ENCODE assay signal across 18 cellular contexts in the genomic region with DNA sequence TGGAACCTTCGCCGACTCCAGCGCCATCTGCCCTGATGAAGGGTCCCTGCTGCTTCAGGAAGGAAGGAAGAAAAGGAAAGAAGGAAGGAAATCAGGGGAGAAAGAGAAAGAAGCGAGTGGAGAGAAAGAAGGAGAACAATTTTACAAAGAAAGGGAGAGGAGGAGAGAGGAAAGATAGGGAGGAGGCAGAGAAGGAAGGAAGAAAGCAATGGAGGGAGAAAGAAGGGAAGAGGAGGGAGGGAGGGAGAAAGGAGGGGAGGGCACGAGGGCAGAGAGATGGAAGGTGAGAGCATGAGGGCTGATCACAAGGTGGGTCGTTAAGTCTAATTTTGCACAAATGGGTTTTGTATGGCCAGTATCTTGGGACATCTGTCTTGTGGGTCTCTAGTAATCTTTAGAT. TPM values are rescaled to one million over a fixed set of nuclear protein-coding genes. Genes with fewer than 3 reads are reported as not detected.
A peak's percentile ranks its signal among the peaks of the same experiment; 100 is the strongest.
DNase-seq lines count a peak whose midpoint lies in the region; ATAC-seq and TF ChIP-seq lines count a peak whose summit lies in the region.
"Had no signal": no experiment of that assay in that cellular context is flagged by ENCODE, and none has a peak within 500 bp of the region (broad histone marks: within the 10 kb centered on the region; RNA-seq: fewer than 3 reads in every experiment).

No MANE protein-coding gene starts in this region.

- CTCF ChIA-PET in HEK293T (lab: Yijun Ruan, JAX): no interaction called here

- H4K91ac ChIP-seq in neuronal stem cell (ENCODE audit: low read depth, low read length, poor library complexity): no peak overlapping the region

- no peak overlapping the region for H2AK5ac ChIP-seq in neuronal stem cell (ENCODE audit: low read depth, low read length)

- peaks cover 100% of the 10 kb centered on the region for H3K4me1 Mint-ChIP-seq in HFFc6 (ENCODE audit: low read depth)
- H3K4me1 Mint-ChIP-seq in chondrocyte (ENCODE audit: low read depth): peaks cover 94% of the 10 kb centered on the region

- H3K79me1 ChIP-seq in neuronal stem cell (ENCODE audit: low read depth, low read length): no peaks in the 10 kb centered on the region

- H3K18ac ChIP-seq in neuronal stem cell (ENCODE audit: low read length): no peak overlapping the region

- H2BK5ac ChIP-seq in neuronal stem cell (ENCODE audit: low read length): no peak overlapping the region

- no peak overlapping the region for H2BK120ac ChIP-seq in neuronal stem cell (ENCODE audit: low read depth, low read length)

- POLR2A ChIA-PET in HEK293T (lab: Yijun Ruan, JAX): no interaction called here

- peaks cover 21% of the 10 kb centered on the region for H3K36me3 Mint-ChIP-seq in HFFc6 (ENCODE audit: low read depth)
- no peaks in the 10 kb centered on the region for H3K36me3 Mint-ChIP-seq in chondrocyte (ENCODE audit: low read depth)

- H3K27ac ChIP-seq in muscle layer of colon (ENCODE audit: low read depth, low read length): peak overlapping the region; percentile 97
- peak overlapping the region in 3 of 5 donors; percentile 47 to 97 (median 81) for H3K27ac ChIP-seq in stomach
- no peak overlapping the region for H3K27ac ChIP-seq in SJCRH30
- H3K27ac ChIP-seq in neuronal stem cell (replicated peaks; ENCODE audit: low read length): no peak overlapping the region

- H3K27ac Mint-ChIP-seq in HFFc6 (peak overlapping the region; percentile 95), chondrocyte (ENCODE audit: unreplicated experiment) (peak overlapping the region; percentile 71)

- peaks cover 75% of the 10 kb centered on the region for H3K4me1 ChIP-seq in muscle layer of colon (ENCODE audit: insufficient read depth, low read length)
- peaks cover 11 to 69% (median 31%) of the 10 kb centered on the region in 4 donors for H3K4me1 ChIP-seq in stomach
- H3K4me1 ChIP-seq in SJCRH30: peaks cover 6% of the 10 kb centered on the region
- H3K4me1 ChIP-seq in neuronal stem cell (ENCODE audit: control insufficient read depth in 2 of 2, insufficient read depth in 1 of 2, low read depth in 1 of 2, low read length in 2 of 2): peaks cover 0 to 6% of the 10 kb centered on the region in 2 donors

- H3K4me2 ChIP-seq in neuronal stem cell (ENCODE audit: insufficient read depth, low read length, poor library complexity, severe bottlenecking): no peak overlapping the region
- H3K4me2 ChIP-seq: A549 had no signal

- H3K4me3 Mint-ChIP-seq in HFFc6: no peak overlapping the region
- H3K4me3 Mint-ChIP-seq in chondrocyte (ENCODE audit: unreplicated experiment): no peak overlapping the region

- H3K27me3 Mint-ChIP-seq in HFFc6 (ENCODE audit: insufficient read depth) (peaks cover 1% of the 10 kb centered on the region; the same call in 1 of the 2 replicates), chondrocyte (ENCODE audit: low read depth) (no peaks in the 10 kb centered on the region)

- no peak for ATAC-seq in GM19035 (IDR thresholded peaks at IDR 0.05; ENCODE audit: unreplicated experiment)
- ATAC-seq: A549 had no signal

- no peaks in the 10 kb centered on the region for H3K9me3 Mint-ChIP-seq in HFFc6
- no peaks in the 10 kb centered on the region for H3K9me3 Mint-ChIP-seq in chondrocyte (ENCODE audit: low read depth)

- H3K27me3 ChIP-seq in muscle layer of colon (ENCODE audit: control insufficient read depth in 1 of 2, insufficient read depth in 2 of 2, low read length in 2 of 2) (no peaks in the 10 kb centered on the region), stomach (no peaks in the 10 kb centered on the region), SJCRH30 (no peaks in the 10 kb centered on the region), neuronal stem cell (ENCODE audit: control insufficient read depth in 3 of 3, insufficient read depth in 3 of 3, low read depth in 1 of 3, low read length in 3 of 3) (no peaks in the 10 kb centered on the region)

- H3K36me3 ChIP-seq in muscle layer of colon (ENCODE audit: insufficient read depth, low read length): no peaks in the 10 kb centered on the region
- H3K36me3 ChIP-seq in stomach: no peaks in the 10 kb centered on the region
- H3K36me3 ChIP-seq in SJCRH30: no peaks in the 10 kb centered on the region
- H3K36me3 ChIP-seq in neuronal stem cell (replicated peaks in 1 of 2; ENCODE audit: control insufficient read depth in 2 of 2, insufficient read depth in 2 of 2, low read length in 2 of 2): no peaks in the 10 kb centered on the region

- 78 to 92% (median 88%) methylated on average over 6 of the region's 6 CpGs for WGBS in stomach, 5 donors
- no CpG with 5 or more reads among the region's 6 CpGs for WGBS in neuronal stem cell (ENCODE audit: extremely low coverage in 2 of 2, insufficient read length in 2 of 2, insufficient replicate concordance in 1 of 2), 2 donors

- intact Hi-C loops in stomach (cut with DNase I; ENCODE audit: low total_unique reads): no loop called here

- no peak overlapping the region for H2BK12ac ChIP-seq in neuronal stem cell (ENCODE audit: low read length)

- DNase-seq in HFFc6 (no peak), chondrocyte (ENCODE audit: low spot score) (no peak), stomach (no peak), SJCRH30 (no peak), neuronal stem cell (ENCODE audit: low spot score) (no peak), HEK293T (ENCODE audit: extremely low spot score) (no peak)
- DNase-seq: C1 segment of cervical spinal cord; GF-D8; MV-4-11; NCI-H1417; NCI-H187 treated with DMSO at 0.1 percent for 48 hours; NCI-H446; NK-92 treated with Interleukin-12 subunit alpha and Interleukin-12 subunit beta, amount 100 ng/mL, for 24 hours; OCI-M1; RPMI8226 had no signal

- TF ChIP-seq POLR2A in stomach (IDR thresholded peaks at IDR 0.05): no peak

- peak; percentile 20; the same call in 1 of the 2 replicates for TF ChIP-seq CTCF in HFFc6 (IDR thresholded peaks at IDR 0.05)
- TF ChIP-seq CTCF in chondrocyte (IDR thresholded peaks at IDR 0.05): no peak
- no peak for TF ChIP-seq CTCF in stomach (IDR thresholded peaks at IDR 0.05)

- H3K14ac ChIP-seq in neuronal stem cell (ENCODE audit: low read length): no peak overlapping the region

- H3K9ac ChIP-seq in muscle layer of colon (ENCODE audit: low read length) (no peak overlapping the region), neuronal stem cell (ENCODE audit: low read depth, low read length, poor library complexity) (no peak overlapping the region)

- H3K4me3 ChIP-seq in muscle layer of colon (ENCODE audit: low read depth in 1 of 2, low read length in 2 of 2): no peak overlapping the region
- no peak overlapping the region for H3K4me3 ChIP-seq in stomach
- no peak overlapping the region for H3K4me3 ChIP-seq in SJCRH30
- H3K4me3 ChIP-seq in neuronal stem cell (ENCODE audit: low read length in 2 of 2): no peak overlapping the region
- H3K4me3 ChIP-seq: A549 had no signal

- H4K8ac ChIP-seq in neuronal stem cell (ENCODE audit: low read depth, low read length): no peak overlapping the region

- no peak overlapping the region for H3K23ac ChIP-seq in neuronal stem cell (ENCODE audit: low read depth, low read length, poor library complexity)

- H2BK15ac ChIP-seq in neuronal stem cell (ENCODE audit: low read length): no peak overlapping the region

- TF ChIP-seq EP300 in stomach (IDR thresholded peaks at IDR 0.05): no peak

- H2AFZ ChIP-seq in neuronal stem cell (ENCODE audit: low read length): no peak overlapping the region

- H3K9me3 ChIP-seq in muscle layer of colon (ENCODE audit: low read length) (no peaks in the 10 kb centered on the region), stomach (no peaks in the 10 kb centered on the region), SJCRH30 (replicated peaks) (no peaks in the 10 kb centered on the region), neuronal stem cell (replicated peaks in 1 of 2; ENCODE audit: control insufficient read depth in 2 of 2, insufficient read depth in 1 of 2, low read depth in 1 of 2, low read length in 2 of 2) (no peaks in the 10 kb centered on the region)
- H3K9me3 ChIP-seq: A549 had no signal

- H3K4ac ChIP-seq in neuronal stem cell (ENCODE audit: low read length): no peak overlapping the region

TF ChIP-seq in HEK293T, 16 proteins besides CTCF, POLR2A, EP300 and RAD21:
- no peak for TF ChIP-seq FOXA1 (IDR thresholded peaks at IDR 0.05)
- no peak for TF ChIP-seq HDGF (IDR thresholded peaks at IDR 0.05; ENCODE audit: borderline replicate concordance)
- no peak for TF ChIP-seq LEF1 (IDR thresholded peaks at IDR 0.05; ENCODE audit: borderline replicate concordance)
- no peak for TF ChIP-seq SP1 (IDR thresholded peaks at IDR 0.05)
- TF ChIP-seq CTBP1 (IDR thresholded peaks at IDR 0.05; ENCODE audit: borderline replicate concordance): no peak
- TF ChIP-seq FOXK2 (IDR thresholded peaks at IDR 0.05): no peak
- no peak for TF ChIP-seq L3MBTL2 (conservative IDR thresholded peaks at IDR 0.05)
- no peak for TF ChIP-seq SUZ12 (IDR thresholded peaks at IDR 0.05)
- TF ChIP-seq FOXM1 (IDR thresholded peaks at IDR 0.05; ENCODE audit: borderline replicate concordance): no peak
- TF ChIP-seq ZNF384 (IDR thresholded peaks at IDR 0.05): no peak
- no peak for TF ChIP-seq ARNT (IDR thresholded peaks at IDR 0.05)
- no peak for TF ChIP-seq BHLHE40 (IDR thresholded peaks at IDR 0.05; ENCODE audit: borderline replicate concordance)
- no peak for TF ChIP-seq TARDBP (IDR thresholded peaks at IDR 0.05)
- no peak for TF ChIP-seq PKNOX1 (IDR thresholded peaks at IDR 0.05)
- TF ChIP-seq ELF4 (IDR thresholded peaks at IDR 0.05): no peak
- no peak for TF ChIP-seq NFRKB (IDR thresholded peaks at IDR 0.05)

RNA-seq across cellular contexts. Expression of gene PARVA, which starts 39.2 kb away (rescaled TPM):
- total RNA-seq in HFFc6 (2021; fragmentation: NEBNext Ultra II Directional; extraction: Animal tissue kit (Norgen Biotek cat#: 25700)): 100 to 1,000 TPM; 150 to 237 (median 184) TPM
- total RNA-seq in chondrocyte (147 to 170 TPM (median 158 TPM) in 3 replicates), stomach (100 to 1,000 TPM in 1 of 5 donors, 10 to 100 TPM in 4; 42.9 to 116 (median 54.8) TPM)
- 10 to 100 TPM; 18.8 to 31.5 (median 26.3) TPM for polyA plus RNA-seq in stomach
- total RNA-seq in SJCRH30 (2014; rRNA removed; shearing (Covaris generic)): 43.9 and 45.0 TPM in 2 replicates
- polyA plus RNA-seq in neuronal stem cell (2013, experiment 1 of 2): 15.6 TPM
- polyA plus RNA-seq in neuronal stem cell (2013, experiment 2 of 2): 15.7 TPM

Comparison
In these comparisons a context has a peak if more than half of its experiments do, and no peak if none do; other contexts are left out.
1. H3K27ac ChIP-seq: peak in muscle layer of colon (single experiment) and stomach (3 of 5); none in SJCRH30 (single experiment) and neuronal stem cell (single experiment).